1 cellular context compared by ENCODE assay signal in the genomic region with DNA sequence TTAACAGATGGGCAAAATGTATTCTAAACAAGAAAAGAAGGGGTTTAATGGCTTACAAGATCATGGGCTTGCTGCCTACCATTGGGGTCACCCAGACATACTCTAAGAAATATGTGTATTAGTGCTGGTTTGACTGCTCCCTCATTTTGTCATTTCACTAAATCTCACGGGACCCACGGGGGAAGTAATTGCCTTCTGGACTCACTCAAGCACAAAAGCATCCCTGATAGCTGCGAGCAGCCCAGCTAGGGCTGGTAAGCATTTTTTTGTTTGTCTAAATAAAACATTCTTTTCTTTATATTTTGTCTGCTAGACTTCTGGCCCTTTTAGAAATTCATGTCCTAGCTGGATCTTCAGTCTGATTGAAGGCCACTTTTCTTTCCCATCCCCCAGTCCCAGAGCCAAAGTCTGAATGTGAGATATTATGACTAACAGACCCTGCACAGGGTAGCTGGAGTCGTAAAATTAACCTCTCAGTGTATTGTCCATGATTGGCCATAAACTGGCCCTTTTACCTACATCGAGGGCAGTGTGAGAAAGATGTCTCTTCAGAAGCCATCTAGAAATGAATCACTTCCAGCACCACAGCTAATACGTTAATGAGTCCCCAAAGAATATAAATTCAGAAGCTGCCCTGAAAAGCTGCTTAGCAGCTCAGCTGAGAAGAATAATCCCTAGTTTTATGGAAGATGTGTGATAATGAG.
TF ChIP-seq lines count a peak whose summit lies in the region.

No MANE protein-coding gene starts in this region.

TF ChIP-seq in GM23338, 12 proteins besides CTCF, POLR2A, EP300 and RAD21:
- TF ChIP-seq ZNF462 (CRISPR knock-in tag; IDR thresholded peaks at IDR 0.05) (no peak), EZH2 (IDR thresholded peaks at IDR 0.05; ENCODE audit: low read depth, unreplicated experiment) (no peak)
